8 cellular contexts compared by ENCODE assay signal in genomic region chr3:188389711-188390346, GRCh38.
DNase-seq lines count a peak whose midpoint lies in the region; ATAC-seq, FAIRE-seq and TF ChIP-seq lines count a peak whose summit lies in the region.

No MANE protein-coding gene starts in this region.

- H3K27me3 ChIP-seq in right lobe of liver (no peaks in the 10 kb centered on the region), MG63 (no peaks in the 10 kb centered on the region)

- H3K27ac ChIP-seq in right lobe of liver, result peak overlapping the region in 2 of 3 donors; percentile 11 to 18

- 63% methylated on average over 5 of the region's 5 CpGs for WGBS in right lobe of liver (ENCODE audit: insufficient coverage, low coverage, low lambda C conversion rate, missing lambda C conversion rate)

- no peak for TF ChIP-seq POLR2A in right lobe of liver (IDR thresholded peaks at IDR 0.05)

- H3K27ac Mint-ChIP-seq in stimulated activated naive CD8-positive, alpha-beta T cell treated with anti-CD3 and anti-CD28 coated beads, Interleukin-15, amount 100 ng/mL, for 72 hours, result peak overlapping the region; percentile 92 to 99

- DNase-seq in activated T-cell treated with anti-CD3 and anti-CD28 coated beads for 24 hours (ENCODE audit: low read depth) (peak; percentile 37), right lobe of liver (peak in 1 of 3 donors; percentile 55), urothelium cell line (ENCODE audit: low spot score) (no peak), MG63 (no peak)
- DNase-seq in activated T-cell treated with anti-CD3 and anti-CD28 coated beads, Interleukin-2, amount 50 U/mL, for 1 hour, result no peak
- peak; percentile 12 for DNase-seq in activated T-cell treated with anti-CD3 and anti-CD28 coated beads, Interleukin-2, amount 50 U/mL, for 4 hours
- DNase-seq in stimulated activated naive CD8-positive, alpha-beta T cell treated with anti-CD3 and anti-CD28 coated beads, Interleukin-15, amount 100 ng/mL, for 72 hours, result peak; percentile 50 to 78

- ATAC-seq in HG03175 (IDR thresholded peaks at IDR 0.05; ENCODE audit: unreplicated experiment) (peak; percentile 98), right lobe of liver (peak; percentile 63 to 75 (median 70))
- peak; percentile 88 to 93 for ATAC-seq in activated T-cell treated with anti-CD3 and anti-CD28 coated beads, Interleukin-2, amount 50 U/mL, for 4 hours
- peak; percentile 100 for ATAC-seq in stimulated activated naive CD8-positive, alpha-beta T cell treated with anti-CD3 and anti-CD28 coated beads, Interleukin-15, amount 100 ng/mL, for 72 hours

- no peak for FAIRE-seq in urothelium cell line (lab: Jason Lieb, UNC)

- H3K27me3 Mint-ChIP-seq in activated T-cell treated with anti-CD3 and anti-CD28 coated beads, Interleukin-2, amount 50 U/mL, for 4 hours (ENCODE audit: low read depth), result no peaks in the 10 kb centered on the region
- no peaks in the 10 kb centered on the region for H3K27me3 Mint-ChIP-seq in stimulated activated naive CD8-positive, alpha-beta T cell treated with anti-CD3 and anti-CD28 coated beads, Interleukin-15, amount 100 ng/mL, for 72 hours

- H3K9me3 ChIP-seq in right lobe of liver (no peaks in the 10 kb centered on the region), MG63 (no peaks in the 10 kb centered on the region)

- H3K9me3 Mint-ChIP-seq in activated T-cell treated with anti-CD3 and anti-CD28 coated beads, Interleukin-2, amount 50 U/mL, for 4 hours, result no peaks in the 10 kb centered on the region
- no peaks in the 10 kb centered on the region for H3K9me3 Mint-ChIP-seq in stimulated activated naive CD8-positive, alpha-beta T cell treated with anti-CD3 and anti-CD28 coated beads, Interleukin-15, amount 100 ng/mL, for 72 hours

- H3K4me3 ChIP-seq in right lobe of liver (no peak overlapping the region), MG63 (no peak overlapping the region)

- H3K4me1 Mint-ChIP-seq in activated T-cell treated with anti-CD3 and anti-CD28 coated beads, Interleukin-2, amount 50 U/mL, for 4 hours (ENCODE audit: low read depth), result peaks cover 37% of the 10 kb centered on the region
- H3K4me1 Mint-ChIP-seq in stimulated activated naive CD8-positive, alpha-beta T cell treated with anti-CD3 and anti-CD28 coated beads, Interleukin-15, amount 100 ng/mL, for 72 hours, result peaks cover 56% of the 10 kb centered on the region

- peaks cover 0 to 30% (median 13%) of the 10 kb centered on the region in 4 donors for H3K4me1 ChIP-seq in right lobe of liver

- no peak overlapping the region for H3K4me3 Mint-ChIP-seq in activated T-cell treated with anti-CD3 and anti-CD28 coated beads, Interleukin-2, amount 50 U/mL, for 4 hours
- H3K4me3 Mint-ChIP-seq in stimulated activated naive CD8-positive, alpha-beta T cell treated with anti-CD3 and anti-CD28 coated beads, Interleukin-15, amount 100 ng/mL, for 72 hours, result peak overlapping the region; percentile 35 to 69

- H3K36me3 ChIP-seq in right lobe of liver, result no peaks in the 10 kb centered on the region
- H3K36me3 ChIP-seq in MG63, result no peaks in the 10 kb centered on the region

- TF ChIP-seq CTCF in right lobe of liver (IDR thresholded peaks at IDR 0.05), result no peak

- intact Hi-C loops in right lobe of liver (cut with DNase I), result no loop called here

- H3K36me3 Mint-ChIP-seq in activated T-cell treated with anti-CD3 and anti-CD28 coated beads, Interleukin-2, amount 50 U/mL, for 4 hours (ENCODE audit: insufficient read depth), result peaks cover 4% of the 10 kb centered on the region

Comparison
In these comparisons a context has a peak if more than half of its experiments do, and no peak if none do; other contexts are left out.
1. DNase-seq: peak in activated T-cell treated with anti-CD3 and anti-CD28 coated beads for 24 hours (single experiment), activated T-cell treated with anti-CD3 and anti-CD28 coated beads, Interleukin-2, amount 50 U/mL, for 4 hours (single experiment) and stimulated activated naive CD8-positive, alpha-beta T cell treated with anti-CD3 and anti-CD28 coated beads, Interleukin-15, amount 100 ng/mL, for 72 hours (2 of 2); none in activated T-cell treated with anti-CD3 and anti-CD28 coated beads, Interleukin-2, amount 50 U/mL, for 1 hour (single experiment), urothelium cell line (single experiment) and MG63 (single experiment).
2. Peak in every context shown above with its lines, with median percentiles within 50 percentile points of each other: ATAC-seq.